In genomic region chr2:237485844-237486243, GRCh38 we compare ENCODE assay signal across 13 cellular contexts. TPM values are rescaled to one million over a fixed set of nuclear protein-coding genes. Genes with fewer than 3 reads are reported as not detected.
DNase-seq lines count a peak whose midpoint lies in the region; ATAC-seq and TF ChIP-seq lines count a peak whose summit lies in the region.
"Had no signal": no experiment of that assay in that cellular context is flagged by ENCODE, and none has a peak within 500 bp of the region (broad histone marks: within the 10 kb centered on the region; RNA-seq: fewer than 3 reads in every experiment).

No MANE protein-coding gene starts in this region.

- no peaks in the 10 kb centered on the region for H3K79me2 ChIP-seq in neural cell (replicated peaks; ENCODE audit: insufficient read depth, low read length)

- no peaks in the 10 kb centered on the region for H4K20me1 ChIP-seq in neural cell (ENCODE audit: insufficient read depth)

- no peak for TF ChIP-seq EP300 in neural cell (conservative IDR thresholded peaks at IDR 0.05; ENCODE audit: poor library complexity, severe bottlenecking)

- no peak for TF ChIP-seq POLR2A in esophagus squamous epithelium (IDR thresholded peaks at IDR 0.05)

- CTCF ChIA-PET in AG04449 (lab: Yijun Ruan, JAX): interaction anchor here (1.1 to 10.5 kb wide), 7 partner anchors 10 to 320 kb away, joined by 3 to 82 read pairs (median 6); no protein-coding TSS in a partner anchor

- DNase-seq in AG04449 (ENCODE audit: low read depth, low spot score): no peak
- no peak for DNase-seq in LNCaP clone FGC (ENCODE audit: low read depth)
- DNase-seq in esophagus squamous epithelium (lab: John Stamatoyannopoulos, UW): no peak
- DNase-seq in activated T-cell treated with anti-CD3 and anti-CD28 coated beads, Interleukin-2, amount 50 U/mL, for 1 hour: no peak
- DNase-seq: immature natural killer cell; KG1; naive thymus-derived CD4-positive, alpha-beta T cell; NCI-H2081; T-helper 2 cell had no signal

- intact Hi-C loops in esophagus squamous epithelium (cut with DNase I): no loop called here

- H3K27me3 ChIP-seq in esophagus squamous epithelium (peaks cover 0 to 38% (median 0%) of the 10 kb centered on the region in 4 donors), neural cell (ENCODE audit: insufficient read depth, low read depth, low read length) (peaks cover 70% of the 10 kb centered on the region)

- no peak overlapping the region for H3K9ac ChIP-seq in neural cell (ENCODE audit: low read length)

- H2AFZ ChIP-seq in neural cell (ENCODE audit: low read depth, low read length): no peak overlapping the region

- H3K9me2 ChIP-seq in neural cell (ENCODE audit: insufficient read depth, low read length): no peaks in the 10 kb centered on the region

- no peak overlapping the region for H3K4me2 ChIP-seq in neural cell (ENCODE audit: low read length)

- H3K4me3 ChIP-seq in AG04449 (ENCODE audit: low read depth, low read length) (peak overlapping the region; percentile 78), LNCaP clone FGC (ENCODE audit: low read depth, low read length) (peak overlapping the region; percentile 88; the same call in 1 of the 2 replicates), esophagus squamous epithelium (peak overlapping the region in 3 of 4 donors; percentile 45 to 69 (median 51)), neural cell (ENCODE audit: low read length) (peak overlapping the region; percentile 66)

- ATAC-seq in HG02973 (IDR thresholded peaks at IDR 0.05; ENCODE audit: unreplicated experiment): no peak
- no peak for ATAC-seq in HG03565 (IDR thresholded peaks at IDR 0.05; ENCODE audit: unreplicated experiment)
- ATAC-seq in HG02642 (IDR thresholded peaks at IDR 0.05; ENCODE audit: poor library complexity, unreplicated experiment): no peak
- ATAC-seq: naive thymus-derived CD4-positive, alpha-beta T cell had no signal

- POLR2A ChIA-PET in AG04449 (lab: Yijun Ruan, JAX): no interaction called here

- H3K9me3 ChIP-seq in esophagus squamous epithelium (no peaks in the 10 kb centered on the region), neural cell (ENCODE audit: low read length) (no peaks in the 10 kb centered on the region)

- H3K27ac ChIP-seq in esophagus squamous epithelium (no peak overlapping the region), neural cell (ENCODE audit: low read length) (no peak overlapping the region)

- H3F3A ChIP-seq in neural cell (ENCODE audit: insufficient read depth, low read length, poor library complexity, severe bottlenecking): no peaks in the 10 kb centered on the region

- no peak for TF ChIP-seq RAD21 in neural cell (conservative IDR thresholded peaks at IDR 0.05)

- H3K36me3 ChIP-seq in esophagus squamous epithelium (no peaks in the 10 kb centered on the region), neural cell (ENCODE audit: insufficient read depth, low read length) (no peaks in the 10 kb centered on the region)

- peaks cover 20 to 67% (median 23%) of the 10 kb centered on the region in 3 donors for H3K4me1 ChIP-seq in esophagus squamous epithelium

- no peak for TF ChIP-seq CTCF in AG04449 (IDR thresholded peaks at IDR 0.05; ENCODE audit: insufficient read depth, low read length, missing control alignments)
- TF ChIP-seq CTCF in LNCaP clone FGC (IDR thresholded peaks at IDR 0.05; ENCODE audit: control insufficient read depth, extremely low read depth, insufficient read depth): no peak
- no peak for TF ChIP-seq CTCF in esophagus squamous epithelium (IDR thresholded peaks at IDR 0.05)
- TF ChIP-seq CTCF in neural cell (IDR thresholded peaks at IDR 0.05; ENCODE audit: poor library complexity, severe bottlenecking): no peak

TF ChIP-seq in neural cell, 6 proteins besides CTCF, POLR2A, EP300 and RAD21:
- TF ChIP-seq MXI1 (conservative IDR thresholded peaks at IDR 0.05; ENCODE audit: poor library complexity, severe bottlenecking): no peak
- TF ChIP-seq TAF1 (IDR thresholded peaks at IDR 0.05; ENCODE audit: low read depth): no peak
- TF ChIP-seq SMC3 (conservative IDR thresholded peaks at IDR 0.05; ENCODE audit: poor library complexity): no peak
- no peak for TF ChIP-seq EZH2 (IDR thresholded peaks at IDR 0.05; ENCODE audit: borderline replicate concordance, insufficient read depth, low read length, poor library complexity, severe bottlenecking)
- TF ChIP-seq REST (IDR thresholded peaks at IDR 0.05; ENCODE audit: borderline replicate concordance): no peak
- no peak for TF ChIP-seq POLR2AphosphoS5 (IDR thresholded peaks at IDR 0.05)

RNA-seq across cellular contexts. Expression of gene MLPH, which starts 1.2 kb away (rescaled TPM):
- 10 to 100 TPM in 2 of 4 donors, 1 to 10 TPM in 2; 1.8 to 10.5 (median 7.6) TPM for total RNA-seq in esophagus squamous epithelium
- polyA plus RNA-seq in neural cell: not detected in 2 replicates
- not detected in 2 replicates for polyA minus RNA-seq in neural cell
- total RNA-seq: naive thymus-derived CD4-positive, alpha-beta T cell had no signal
- polyA plus RNA-seq: immature natural killer cell; naive thymus-derived CD4-positive, alpha-beta T cell had no signal
